In the genomic region with DNA sequence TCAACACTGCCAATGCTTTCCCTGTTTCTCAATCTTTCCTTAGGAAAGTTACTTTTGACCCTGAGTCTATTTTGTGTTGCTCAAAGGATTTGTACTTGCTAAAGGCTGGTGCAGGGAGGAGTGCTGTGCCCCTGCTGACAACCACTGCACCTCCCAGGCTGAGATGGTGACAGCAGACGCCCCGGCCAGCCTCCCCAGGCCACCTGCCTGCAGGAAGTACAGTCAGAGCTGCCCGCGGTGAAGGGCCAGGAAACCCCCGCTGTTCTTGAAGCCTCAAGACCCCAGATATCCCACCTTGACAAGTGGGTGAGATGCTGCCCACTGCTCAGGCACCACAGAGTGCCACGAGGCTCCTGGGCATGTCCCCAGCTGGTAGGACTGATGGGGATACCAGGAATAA, we compare ENCODE assay signal across 19 cellular contexts. TPM values are rescaled to one million over a fixed set of nuclear protein-coding genes. Genes with fewer than 3 reads are reported as not detected.
A peak's percentile ranks its signal among the peaks of the same experiment; 100 is the strongest.
DNase-seq lines count a peak whose midpoint lies in the region; ATAC-seq and TF ChIP-seq lines count a peak whose summit lies in the region.
"Had no signal": no experiment of that assay in that cellular context is flagged by ENCODE, and none has a peak within 500 bp of the region (broad histone marks: within the 10 kb centered on the region; RNA-seq: fewer than 3 reads in every experiment).

No MANE protein-coding gene starts in this region.

- TF ChIP-seq CTCF in OCI-LY3 (IDR thresholded peaks at IDR 0.05; ENCODE audit: low read depth, low read length) = no peak
- TF ChIP-seq CTCF in endodermal cell (conservative IDR thresholded peaks at IDR 0.05) = no peak

- H4K20me1 ChIP-seq in OCI-LY3 (ENCODE audit: insufficient read depth, low read length) = no peaks in the 10 kb centered on the region

- no peaks in the 10 kb centered on the region for H3K79me2 ChIP-seq in OCI-LY3 (ENCODE audit: low read length)

- CTCF ChIA-PET in activated CD8-positive, alpha-beta memory T cell treated with anti-CD3 and anti-CD28 coated beads, Interleukin-2, amount 10 ng/mL, durations not matched to agents 7 days and 5 days (lab: Charles Lee) = interaction anchor here (0.8 to 1.2 kb wide), 2 partner anchors 12 to 111 kb away, joined by 3 read pairs; no protein-coding TSS in a partner anchor

- H3K4me1 ChIP-seq in OCI-LY3 (ENCODE audit: low read length) (peaks cover 33% of the 10 kb centered on the region), endodermal cell (ENCODE audit: control insufficient read depth, insufficient read depth, low read length) (no peaks in the 10 kb centered on the region), subcutaneous abdominal adipose tissue (ENCODE audit: control insufficient read depth in 5 of 5, insufficient read depth in 5 of 5, low read length in 5 of 5) (peaks cover 5 to 33% (median 20%) of the 10 kb centered on the region in 5 donors)
- no peaks in the 10 kb centered on the region for H3K4me1 ChIP-seq in effector memory CD4-positive, alpha-beta T cell (ENCODE audit: control insufficient read depth, insufficient read depth, low read length, poor library complexity, severe bottlenecking)
- H3K4me1 ChIP-seq: SJSA1 had no signal

- peak overlapping the region; percentile 68 for H3K4me2 ChIP-seq in OCI-LY3 (ENCODE audit: low read length)
- H3K4me2 ChIP-seq: KMS-11 had no signal

- H2AFZ ChIP-seq in OCI-LY3 (ENCODE audit: low read depth, low read length) = peak overlapping the region; percentile 85

- no peak overlapping the region for H3K4me3 Mint-ChIP-seq in activated CD8-positive, alpha-beta memory T cell treated with anti-CD3 and anti-CD28 coated beads, Interleukin-2, amount 10 ng/mL, durations not matched to agents 7 days and 5 days
- H3K4me3 Mint-ChIP-seq in endodermal cell = no peak overlapping the region
- H3K4me3 Mint-ChIP-seq: CD4-positive, alpha-beta memory T cell had no signal

- H3K36me3 ChIP-seq in OCI-LY3 (replicated peaks; ENCODE audit: low read depth, low read length) (no peaks in the 10 kb centered on the region), endodermal cell (ENCODE audit: control insufficient read depth, insufficient read depth, low read length) (peaks cover 3% of the 10 kb centered on the region), subcutaneous abdominal adipose tissue (ENCODE audit: control insufficient read depth in 5 of 5, insufficient read depth in 5 of 5, low read length in 5 of 5) (peaks cover 0 to 7% (median 0%) of the 10 kb centered on the region in 5 donors)
- peaks cover 13% of the 10 kb centered on the region for H3K36me3 ChIP-seq in effector memory CD4-positive, alpha-beta T cell (ENCODE audit: control insufficient read depth, insufficient read depth, low read length)

- no peak overlapping the region for H3K27ac ChIP-seq in OCI-LY3 (ENCODE audit: low read length)
- H3K27ac ChIP-seq in endodermal cell (ENCODE audit: low read depth, low read length) = no peak overlapping the region
- H3K27ac ChIP-seq in subcutaneous abdominal adipose tissue (ENCODE audit: low read depth, low read length) = peak overlapping the region; percentile 60
- no peak overlapping the region for H3K27ac ChIP-seq in effector memory CD4-positive, alpha-beta T cell (ENCODE audit: insufficient read depth, low read length, poor library complexity, severe bottlenecking)
- H3K27ac ChIP-seq: KMS-11, SJSA1 had no signal

- H3K27me3 Mint-ChIP-seq in activated CD8-positive, alpha-beta memory T cell treated with anti-CD3 and anti-CD28 coated beads, Interleukin-2, amount 10 ng/mL, durations not matched to agents 7 days and 5 days = no peaks in the 10 kb centered on the region
- H3K27me3 Mint-ChIP-seq in endodermal cell (ENCODE audit: insufficient read depth) = no peaks in the 10 kb centered on the region
- H3K27me3 Mint-ChIP-seq: CD4-positive, alpha-beta memory T cell had no signal

- peak overlapping the region; percentile 62 for H3K27ac Mint-ChIP-seq in activated CD8-positive, alpha-beta memory T cell treated with anti-CD3 and anti-CD28 coated beads, Interleukin-2, amount 10 ng/mL, durations not matched to agents 7 days and 5 days
- no peak overlapping the region for H3K27ac Mint-ChIP-seq in endodermal cell

- WGBS in endodermal cell (ENCODE audit: insufficient coverage in 1 of 2, insufficient read length in 1 of 2), 2 experiments = 74 to 100% methylated on average over 1 to 6 of the region's 6 CpGs

- H3K9ac ChIP-seq in OCI-LY3 (ENCODE audit: low read length) (peak overlapping the region; percentile 29; the same call in 1 of the 2 replicates), endodermal cell (ENCODE audit: extremely low read depth, low read length, poor library complexity, severe bottlenecking) (no peak overlapping the region), subcutaneous abdominal adipose tissue (ENCODE audit: low read length in 5 of 5) (no peak overlapping the region)
- H3K9ac ChIP-seq: KMS-11 had no signal

- ATAC-seq in activated CD8-positive, alpha-beta memory T cell treated with anti-CD3 and anti-CD28 coated beads, Interleukin-2, amount 10 ng/mL, durations not matched to agents 7 days and 5 days = peak; percentile 67
- no peak for ATAC-seq in HG03095 (IDR thresholded peaks at IDR 0.05; ENCODE audit: unreplicated experiment)

- H3K36me3 Mint-ChIP-seq in activated CD8-positive, alpha-beta memory T cell treated with anti-CD3 and anti-CD28 coated beads, Interleukin-2, amount 10 ng/mL, durations not matched to agents 7 days and 5 days = no peaks in the 10 kb centered on the region
- peaks cover 5% of the 10 kb centered on the region for H3K36me3 Mint-ChIP-seq in endodermal cell (ENCODE audit: low read depth)

- peak; percentile 53 for DNase-seq in activated CD8-positive, alpha-beta memory T cell treated with anti-CD3 and anti-CD28 coated beads, Interleukin-2, amount 10 ng/mL, durations not matched to agents 7 days and 5 days
- no peak for DNase-seq in activated CD8-positive, alpha-beta memory T cell treated with anti-CD3 and anti-CD28 coated beads, Interleukin-2, amount 50 U/mL, for 4 hours
- peak; percentile 63 for DNase-seq in endodermal cell
- no peak for DNase-seq in activated CD4-positive, alpha-beta T cell treated with anti-CD3 and anti-CD28 coated beads for 4 hours
- no peak for DNase-seq in effector memory CD4-positive, alpha-beta T cell
- DNase-seq: 8988T; CD4-positive, alpha-beta memory T cell; GOT3; NCI-H1436; NCI-H2029; NCI-H2171; NCI-H774 had no signal

- H3K27me3 ChIP-seq in OCI-LY3 (ENCODE audit: low read depth, low read length) (peaks cover 10% of the 10 kb centered on the region; the same call in 1 of the 2 replicates), endodermal cell (ENCODE audit: control insufficient read depth, insufficient read depth, low read length, poor library complexity, severe bottlenecking) (no peaks in the 10 kb centered on the region), subcutaneous abdominal adipose tissue (ENCODE audit: control insufficient read depth in 5 of 5, insufficient read depth in 4 of 5, low read length in 5 of 5) (no peaks in the 10 kb centered on the region)
- H3K27me3 ChIP-seq in effector memory CD4-positive, alpha-beta T cell (replicated peaks; ENCODE audit: control insufficient read depth, insufficient read depth, low read length, poor library complexity, severe bottlenecking) = no peaks in the 10 kb centered on the region
- H3K27me3 ChIP-seq: SJSA1 had no signal

- H3K4me1 Mint-ChIP-seq in activated CD8-positive, alpha-beta memory T cell treated with anti-CD3 and anti-CD28 coated beads, Interleukin-2, amount 10 ng/mL, durations not matched to agents 7 days and 5 days = peaks cover 33% of the 10 kb centered on the region
- H3K4me1 Mint-ChIP-seq in endodermal cell = peaks cover 7% of the 10 kb centered on the region

- H3K9me3 Mint-ChIP-seq in activated CD8-positive, alpha-beta memory T cell treated with anti-CD3 and anti-CD28 coated beads, Interleukin-2, amount 10 ng/mL, durations not matched to agents 7 days and 5 days (ENCODE audit: low read depth) = no peaks in the 10 kb centered on the region
- no peaks in the 10 kb centered on the region for H3K9me3 Mint-ChIP-seq in endodermal cell
- H3K9me3 Mint-ChIP-seq: CD4-positive, alpha-beta memory T cell had no signal

- no peaks in the 10 kb centered on the region for H3K9me3 ChIP-seq in OCI-LY3 (ENCODE audit: insufficient read depth, low read length)
- H3K9me3 ChIP-seq in endodermal cell (ENCODE audit: control insufficient read depth, low read length) = no peaks in the 10 kb centered on the region
- no peaks in the 10 kb centered on the region for H3K9me3 ChIP-seq in subcutaneous abdominal adipose tissue (ENCODE audit: control insufficient read depth in 5 of 5, low read length in 5 of 5)
- H3K9me3 ChIP-seq in effector memory CD4-positive, alpha-beta T cell (ENCODE audit: control insufficient read depth, low read length) = no peaks in the 10 kb centered on the region
- H3K9me3 ChIP-seq: SJSA1 had no signal

- peak overlapping the region; percentile 50 for H3K4me3 ChIP-seq in OCI-LY3 (ENCODE audit: low read length)
- no peak overlapping the region for H3K4me3 ChIP-seq in endodermal cell (ENCODE audit: low read length)
- H3K4me3 ChIP-seq in subcutaneous abdominal adipose tissue (ENCODE audit: low read depth in 1 of 5, low read length in 5 of 5) = no peak overlapping the region
- H3K4me3 ChIP-seq in effector memory CD4-positive, alpha-beta T cell (ENCODE audit: insufficient read depth, low read depth, low read length, poor library complexity, severe bottlenecking) = no peak overlapping the region
- H3K4me3 ChIP-seq: SJSA1 had no signal

RNA-seq across cellular contexts. Expression of gene CKMT2, which starts 44.2 kb away (rescaled TPM):
- not detected for total RNA-seq in activated CD8-positive, alpha-beta memory T cell treated with anti-CD3 and anti-CD28 coated beads, Interleukin-2, amount 10 ng/mL, durations not matched to agents 7 days and 5 days
- total RNA-seq in endodermal cell = 1 to 10 TPM; 2.1 to 2.3 TPM
- polyA plus RNA-seq in endodermal cell (2013, experiment 1 of 2) = 0.75 TPM
- 0.54 TPM for polyA plus RNA-seq in endodermal cell (2013, experiment 2 of 2)
- total RNA-seq: CD4-positive, alpha-beta memory T cell; M059J; NCI-H460; SJSA1 had no signal
- polyA plus RNA-seq: CD4-positive, alpha-beta memory T cell had no signal

Comparison
In these comparisons a context has a peak if more than half of its experiments do, and no peak if none do; other contexts are left out.
1. DNase-seq: peak in activated CD8-positive, alpha-beta memory T cell treated with anti-CD3 and anti-CD28 coated beads, Interleukin-2, amount 10 ng/mL, durations not matched to agents 7 days and 5 days (single experiment) and endodermal cell (single experiment); none in activated CD8-positive, alpha-beta memory T cell treated with anti-CD3 and anti-CD28 coated beads, Interleukin-2, amount 50 U/mL, for 4 hours (single experiment), activated CD4-positive, alpha-beta T cell treated with anti-CD3 and anti-CD28 coated beads for 4 hours (0 of 2) and effector memory CD4-positive, alpha-beta T cell (0 of 3).